In genomic region chr6:77740380-77740779, GRCh38 we compare ENCODE assay signal across 8 cellular contexts.
A peak's percentile ranks its signal among the peaks of the same experiment; 100 is the strongest.
DNase-seq lines count a peak whose midpoint lies in the region; ATAC-seq, FAIRE-seq and TF ChIP-seq lines count a peak whose summit lies in the region.

No MANE protein-coding gene starts in this region.

- H3K4me1 ChIP-seq in MM.1S (ENCODE audit: low read length) (no peaks in the 10 kb centered on the region), pancreas (no peaks in the 10 kb centered on the region)

- H3K9me3 ChIP-seq in MM.1S (replicated peaks; ENCODE audit: insufficient read depth, low read length) (no peaks in the 10 kb centered on the region), pancreas (no peaks in the 10 kb centered on the region)

- H3K4me3 ChIP-seq in GM12865 (ENCODE audit: low read depth, low read length) (no peak overlapping the region), MM.1S (ENCODE audit: low read length) (no peak overlapping the region), choroid plexus epithelial cell (ENCODE audit: low read depth, low read length) (no peak overlapping the region), pancreas (no peak overlapping the region)

- H3K9ac ChIP-seq in MM.1S (ENCODE audit: low read length): no peak overlapping the region

- DNase-seq in GM12865 (ENCODE audit: low read depth) (peak; percentile 21), MM.1S (peak; percentile 44), choroid plexus epithelial cell (ENCODE audit: low read depth) (peak; percentile 67), pancreas (no peak), NCI-H226 (no peak), epidermal melanocyte (ENCODE audit: insufficient read length, low spot score) (no peak), NK-92 (lab: John Stamatoyannopoulos, UW; ENCODE audit: unreplicated experiment) (no peak)

- H3K27ac ChIP-seq in MM.1S (ENCODE audit: low read length) (no peak overlapping the region), pancreas (no peak overlapping the region)

- H3F3A ChIP-seq in MM.1S (ENCODE audit: insufficient read depth, low read length): no peaks in the 10 kb centered on the region

- H3K9me2 ChIP-seq in MM.1S (replicated peaks; ENCODE audit: insufficient read depth, low read length): no peaks in the 10 kb centered on the region

- H3K27me3 ChIP-seq in MM.1S (replicated peaks; ENCODE audit: insufficient read depth, low read length) (no peaks in the 10 kb centered on the region), pancreas (no peaks in the 10 kb centered on the region)

- ATAC-seq in pancreas (no peak), HG02798 (IDR thresholded peaks at IDR 0.05; ENCODE audit: poor library complexity, unreplicated experiment) (no peak)

- intact Hi-C loops in pancreas (cut with DNase I): no loop called here

- WGBS in pancreas, 2 donors: 4 to 12% methylated on average over 1 of the region's 1 CpG

- no peak overlapping the region for H3K4me2 ChIP-seq in MM.1S (ENCODE audit: low read depth, low read length)

- H4K20me1 ChIP-seq in MM.1S (ENCODE audit: insufficient read depth, low read length): no peaks in the 10 kb centered on the region

- FAIRE-seq in pancreas (lab: Jason Lieb, UNC): peak; percentile 5

- H3K36me3 ChIP-seq in MM.1S (replicated peaks; ENCODE audit: insufficient read depth, low read length) (no peaks in the 10 kb centered on the region), pancreas (no peaks in the 10 kb centered on the region)

- H2AFZ ChIP-seq in MM.1S (ENCODE audit: low read length): no peak overlapping the region

- H3K79me2 ChIP-seq in MM.1S (ENCODE audit: low read length): no peaks in the 10 kb centered on the region

- peak; percentile 29 for TF ChIP-seq CTCF in GM12865 (IDR thresholded peaks at IDR 0.05; ENCODE audit: insufficient read depth, low read depth, low read length, missing control alignments)
- peak; percentile 50 for TF ChIP-seq CTCF in MM.1S (IDR thresholded peaks at IDR 0.05; ENCODE audit: low read length)
- peak; percentile 54 for TF ChIP-seq CTCF in choroid plexus epithelial cell (conservative IDR thresholded peaks at IDR 0.05; ENCODE audit: low read depth, low read length)
- TF ChIP-seq CTCF in pancreas (IDR thresholded peaks at IDR 0.05): peak in 3 of 4 donors; percentile 34 to 38 (median 38)

Comparison
In these comparisons a context has a peak if more than half of its experiments do, and no peak if none do; other contexts are left out.
1. DNase-seq: peak in GM12865 (single experiment), MM.1S (single experiment) and choroid plexus epithelial cell (single experiment); none in pancreas (0 of 6), NCI-H226 (single experiment), epidermal melanocyte (single experiment) and NK-92 (single experiment).
2. Peak in every context shown above with its lines, with median percentiles within 50 percentile points of each other: CTCF ChIP-seq.